ENCODE assay signal across 8 cellular contexts in genomic region chr1:35030338-35031102, GRCh38. TPM values are rescaled to one million over a fixed set of nuclear protein-coding genes. Genes with fewer than 3 reads are reported as not detected.
DNase-seq lines count a peak whose midpoint lies in the region; ATAC-seq, FAIRE-seq and TF ChIP-seq lines count a peak whose summit lies in the region.

No MANE protein-coding gene starts in this region.

- peak overlapping the region; percentile 96 to 100 (median 100) for H3K4me3 Mint-ChIP-seq in naive B cell

- H3K27ac ChIP-seq in dorsolateral prefrontal cortex = peak overlapping the region in 42 of 59 donors; percentile 87 to 99 (median 96)

- peaks cover 14 to 15% of the 10 kb centered on the region in 2 donors for H3K36me3 Mint-ChIP-seq in naive B cell

- intact Hi-C loops in dorsolateral prefrontal cortex (cut with DNase I) = loop anchor here (5.0 kb wide), 2 partner anchors 47 to 162 kb away; partner anchors contain the start of genes SFPQ (in 2 of the 2) and ZMYM1 (in 2 of the 2)

- H3K4me1 Mint-ChIP-seq in naive B cell = peaks cover 28 to 45% (median 41%) of the 10 kb centered on the region in 3 donors

- no peak for TF ChIP-seq POLR2A in GM12892 (IDR thresholded peaks at IDR 0.05; ENCODE audit: low read depth, low read length)

- no peak for TF ChIP-seq CTCF in dorsolateral prefrontal cortex (IDR thresholded peaks at IDR 0.05 in 54 of 56, conservative IDR thresholded peaks at IDR 0.05 in 2 of 56; ENCODE audit: low read depth in 1 of 56, partially characterized antibody in 56 of 56)

- ATAC-seq in naive B cell (ENCODE audit: low read depth in 2 of 2) (peak; percentile 20 to 29), HG02885 (IDR thresholded peaks at IDR 0.05; ENCODE audit: poor library complexity, unreplicated experiment) (no peak), HG03139 (IDR thresholded peaks at IDR 0.05; ENCODE audit: unreplicated experiment) (no peak)

- peaks cover 0 to 11% (median 9%) of the 10 kb centered on the region in 7 donors for H3K9me3 Mint-ChIP-seq in naive B cell

- H3K27me3 Mint-ChIP-seq in naive B cell = no peaks in the 10 kb centered on the region

- DNase-seq in NOMO-1 treated with DMSO at 0.1 percent for 48 hours (lab: John Stamatoyannopoulos, UW; ENCODE audit: unreplicated experiment) = peak; percentile 74
- DNase-seq in dorsolateral prefrontal cortex = no peak
- DNase-seq in naive B cell = peak; percentile 39
- DNase-seq in GM12892 (ENCODE audit: insufficient read length) = no peak
- DNase-seq in COLO668 (lab: John Stamatoyannopoulos, UW; ENCODE audit: unreplicated experiment) = no peak

- no peaks in the 10 kb centered on the region for H3K27me3 ChIP-seq in dorsolateral prefrontal cortex

- H3K4me3 ChIP-seq in GM08714 (ENCODE audit: low read length) (peak overlapping the region; percentile 97), dorsolateral prefrontal cortex (peak overlapping the region; percentile 65 to 96 (median 84))

- H3K27ac Mint-ChIP-seq in naive B cell = peak overlapping the region; percentile 95 to 98 (median 98)

- no peak for FAIRE-seq in GM12892 (lab: Jason Lieb, UNC)

RNA-seq across cellular contexts. Expression of gene ZMYM6, which starts 1.2 kb away (rescaled TPM):
- total RNA-seq in dorsolateral prefrontal cortex = 10 to 100 TPM; 15.7 to 45.8 (median 29.0) TPM
- 10 to 100 TPM in 4 of 6 donors, 1 to 10 TPM in 2; 8.0 to 18.9 (median 12.7) TPM for polyA plus RNA-seq in naive B cell (ENCODE audit: low read depth in 6 of 6)
- 13.6 TPM for polyA plus RNA-seq in GM12892 (2012; ENCODE audit: missing spikeins)

RNA-seq across cellular contexts. Expression of gene TMEM35B, which starts 45.4 kb away (rescaled TPM):
- total RNA-seq in dorsolateral prefrontal cortex = 10 to 100 TPM in 3 of 120 experiments, 1 to 10 TPM in 116, under 1 TPM in 1; 0.79 to 14.2 (median 4.7) TPM
- 10 to 100 TPM; 36.0 to 89.6 (median 77.9) TPM for polyA plus RNA-seq in naive B cell (ENCODE audit: low read depth in 6 of 6)
- polyA plus RNA-seq in GM12892 (2012; ENCODE audit: missing spikeins) = 30.8 TPM

RNA-seq across cellular contexts. Expression of gene ZMYM1, which starts 48.7 kb away (rescaled TPM):
- 10 to 100 TPM in 83 of 120 experiments, 1 to 10 TPM in 37; 4.2 to 23.4 (median 11.6) TPM for total RNA-seq in dorsolateral prefrontal cortex
- 10 to 100 TPM; 10.7 to 15.7 (median 13.4) TPM for polyA plus RNA-seq in naive B cell (ENCODE audit: low read depth in 6 of 6)
- polyA plus RNA-seq in GM12892 (2012; ENCODE audit: missing spikeins) = 3.0 TPM

Comparison
In these comparisons a context has a peak if more than half of its experiments do, and no peak if none do; other contexts are left out.
1. DNase-seq: peak in NOMO-1 treated with DMSO at 0.1 percent for 48 hours (single experiment) and naive B cell (single experiment); none in dorsolateral prefrontal cortex (0 of 10), GM12892 (single experiment) and COLO668 (single experiment).
2. ATAC-seq: peak in naive B cell (2 of 2); none in HG02885 (single experiment) and HG03139 (single experiment).